In genomic region chr14:21109377-21110260, GRCh38 we compare ENCODE assay signal across 10 cellular contexts. TPM values are rescaled to one million over a fixed set of nuclear protein-coding genes. Genes with fewer than 3 reads are reported as not detected.
DNase-seq lines count a peak whose midpoint lies in the region; ATAC-seq, FAIRE-seq and TF ChIP-seq lines count a peak whose summit lies in the region.
"Had no signal": no experiment of that assay in that cellular context is flagged by ENCODE, and none has a peak within 500 bp of the region (broad histone marks: within the 10 kb centered on the region; RNA-seq: fewer than 3 reads in every experiment).

No MANE protein-coding gene starts in this region.

- peak overlapping the region in 4 of 5 experiments; percentile 39 to 76 (median 62) for H3K27ac Mint-ChIP-seq in brain
- H3K27ac Mint-ChIP-seq: immature natural killer cell had no signal

- DNase-seq in GM12891 (ENCODE audit: insufficient read length, low spot score), result no peak
- no peak for DNase-seq in mucosa of descending colon
- DNase-seq in DMS53 (lab: John Stamatoyannopoulos, UW), result no peak
- DNase-seq: immature natural killer cell, KBM-7 had no signal

- H3K9me3 ChIP-seq in mucosa of descending colon, result no peaks in the 10 kb centered on the region

- intact Hi-C loops in mucosa of descending colon (cut with DNase I, micrococcal nuclease), result loop anchor here in 1 of 2 donors (10.0 kb wide), 1 partner anchor 425 kb away; the partner anchor contains the start of genes ANG and RNASE4

- no peaks in the 10 kb centered on the region for H3K36me3 ChIP-seq in mucosa of descending colon (ENCODE audit: low read depth)

- H3K4me3 ChIP-seq in mucosa of descending colon, result no peak overlapping the region

- H3K4me1 Mint-ChIP-seq in brain, result peaks cover 53% of the 10 kb centered on the region

- peak overlapping the region in 1 of 5 experiments; percentile 15 for H3K4me3 Mint-ChIP-seq in brain
- H3K4me3 Mint-ChIP-seq: immature natural killer cell had no signal

- H3K27me3 Mint-ChIP-seq in brain, result no peaks in the 10 kb centered on the region

- TF ChIP-seq POLR2A in GM12891 (IDR thresholded peaks at IDR 0.05; ENCODE audit: low read depth, low read length), result no peak

- H3K9me3 Mint-ChIP-seq in brain, result no peaks in the 10 kb centered on the region
- H3K9me3 Mint-ChIP-seq: immature natural killer cell had no signal

- peaks cover 29% of the 10 kb centered on the region for H3K4me1 ChIP-seq in mucosa of descending colon (ENCODE audit: low read depth)

- H3K36me3 Mint-ChIP-seq in brain, result no peaks in the 10 kb centered on the region
- H3K36me3 Mint-ChIP-seq: immature natural killer cell had no signal

- peak; percentile 56 for FAIRE-seq in GM12891 (lab: Jason Lieb, UNC)

- no peak for TF ChIP-seq CTCF in brain (conservative IDR thresholded peaks at IDR 0.05)
- TF ChIP-seq CTCF in mucosa of descending colon (IDR thresholded peaks at IDR 0.05), result no peak

- ATAC-seq in GM19351 (IDR thresholded peaks at IDR 0.05; ENCODE audit: unreplicated experiment), result peak; percentile 61
- ATAC-seq in HG03565 (IDR thresholded peaks at IDR 0.05; ENCODE audit: unreplicated experiment), result peak; percentile 58
- ATAC-seq in GM19452 (IDR thresholded peaks at IDR 0.05; ENCODE audit: unreplicated experiment), result no peak
- no peak for ATAC-seq in GM18861 (IDR thresholded peaks at IDR 0.05; ENCODE audit: unreplicated experiment)
- no peak for ATAC-seq in mucosa of descending colon

TF ChIP-seq in GM12891, 5 proteins besides CTCF, POLR2A, EP300 and RAD21:
- TF ChIP-seq TAF1 (IDR thresholded peaks at IDR 0.05; ENCODE audit: low read depth, low read length) (no peak), POU2F2 (IDR thresholded peaks at IDR 0.05; ENCODE audit: low read depth, low read length) (0 out of 2 replicates have a peak, but pooled peaks have one; percentile 43)
TF ChIP-seq in GM12891: peak in this region for 1.

RNA-seq across cellular contexts. Expression of gene TMEM253, which starts 8.8 kb away (rescaled TPM):
- polyA plus RNA-seq in GM12891 (2012; ENCODE audit: low read depth, missing spikeins), result not detected
- polyA plus RNA-seq in brain (ENCODE audit: insufficient read depth, low read depth, low replicate concordance), result 0.29 TPM
- total RNA-seq in mucosa of descending colon, result 10 to 100 TPM; 20.2 to 46.0 (median 43.9) TPM
- polyA plus RNA-seq: immature natural killer cell had no signal

RNA-seq across cellular contexts. Expression of gene ZNF219, which starts 11.2 kb away (rescaled TPM):
- polyA plus RNA-seq in GM12891 (2012; ENCODE audit: low read depth, missing spikeins), result 1.5 TPM
- 49.4 TPM for polyA plus RNA-seq in brain (ENCODE audit: insufficient read depth, low read depth, low replicate concordance)
- 100 to 1,000 TPM in 1 of 3 donors, 10 to 100 TPM in 2; 56.6 to 103 (median 58.2) TPM for total RNA-seq in mucosa of descending colon

RNA-seq across cellular contexts. Expression of gene ARHGEF40, which starts 39.5 kb away (rescaled TPM):
- polyA plus RNA-seq in GM12891 (2012; ENCODE audit: low read depth, missing spikeins), result 0.05 TPM
- 21.3 TPM for polyA plus RNA-seq in brain (ENCODE audit: insufficient read depth, low read depth, low replicate concordance)
- 10 to 100 TPM; 44.3 to 69.3 (median 47.8) TPM for total RNA-seq in mucosa of descending colon

RNA-seq across cellular contexts. Expression of gene OR5AU1, which starts 46.2 kb away (rescaled TPM):
- not detected for polyA plus RNA-seq in GM12891 (2012; ENCODE audit: low read depth, missing spikeins)
- not detected for polyA plus RNA-seq in brain (ENCODE audit: insufficient read depth, low read depth, low replicate concordance)
- total RNA-seq in mucosa of descending colon, result not detected
- polyA plus RNA-seq: immature natural killer cell had no signal

RNA-seq across cellular contexts. Expression of gene RNASE8, which starts 52.0 kb away (rescaled TPM):
- not detected for polyA plus RNA-seq in GM12891 (2012; ENCODE audit: low read depth, missing spikeins)
- not detected for polyA plus RNA-seq in brain (ENCODE audit: insufficient read depth, low read depth, low replicate concordance)
- total RNA-seq in mucosa of descending colon, result not detected
- polyA plus RNA-seq: immature natural killer cell had no signal

Comparison
In these comparisons a context has a peak if more than half of its experiments do, and no peak if none do; other contexts are left out.
1. ATAC-seq: peak in GM19351 (single experiment) and HG03565 (single experiment); none in GM19452 (single experiment), GM18861 (single experiment) and mucosa of descending colon (single experiment).